ENCODE assay signal across 10 cellular contexts in the genomic region with DNA sequence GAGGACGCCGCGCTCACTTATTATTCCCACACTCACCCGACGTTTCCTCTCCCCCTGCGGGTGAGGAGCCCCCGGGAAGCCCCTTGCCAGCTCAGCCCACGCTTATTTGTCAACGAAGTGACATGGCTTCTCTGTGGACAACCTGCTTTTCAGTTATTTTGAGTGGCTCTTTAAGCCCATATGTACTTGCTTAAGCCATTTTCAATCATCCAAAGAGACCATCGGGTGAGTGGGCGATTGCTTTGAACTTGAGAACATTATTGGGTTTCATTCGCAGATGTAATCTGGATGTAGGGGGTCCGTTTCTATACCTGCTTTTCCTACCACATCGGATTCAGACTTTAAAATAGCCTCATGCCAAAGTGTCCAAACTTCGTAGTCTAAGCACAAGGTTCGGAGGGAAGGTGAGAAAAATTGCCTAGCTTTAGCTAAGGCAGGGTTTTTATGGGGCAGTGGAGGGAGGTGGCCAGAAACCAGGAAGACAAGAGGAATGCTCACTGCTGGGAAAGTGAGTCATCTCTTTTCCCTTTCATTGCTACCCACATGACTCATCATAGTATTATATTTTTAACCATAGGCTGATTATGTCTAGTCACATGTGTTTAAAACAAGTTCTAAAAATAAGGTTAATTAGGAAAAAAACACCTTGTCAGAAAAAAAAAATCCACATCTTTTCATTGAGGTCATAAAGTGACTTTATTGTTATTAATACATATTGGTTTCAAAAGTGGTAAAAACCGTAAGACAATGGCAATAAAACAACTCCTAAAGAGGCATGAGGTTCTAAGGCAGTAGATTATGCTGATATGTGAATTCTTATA.
DNase-seq lines count a peak whose midpoint lies in the region; ATAC-seq and TF ChIP-seq lines count a peak whose summit lies in the region.
"Had no signal": no experiment of that assay in that cellular context is flagged by ENCODE, and none has a peak within 500 bp of the region (broad histone marks: within the 10 kb centered on the region; RNA-seq: fewer than 3 reads in every experiment).

No MANE protein-coding gene starts in this region.

- H3K27me3 Mint-ChIP-seq in brain = no peaks in the 10 kb centered on the region

- no peak overlapping the region for H3K9ac ChIP-seq in mesendoderm (ENCODE audit: low read length)

- H3K18ac ChIP-seq in mesendoderm (ENCODE audit: low read length) = peak overlapping the region; percentile 94

- peak; percentile 94 for DNase-seq in HT1080 (ENCODE audit: low read depth)
- DNase-seq in mesendoderm = peak; percentile 74
- DNase-seq in left colon = no peak
- no peak for DNase-seq in occipital lobe (lab: John Stamatoyannopoulos, UW)
- DNase-seq in upper lobe of right lung = no peak
- DNase-seq in NCI-H1930 (lab: John Stamatoyannopoulos, UW) = no peak
- DNase-seq: cerebellar nuclear complex; stimulated activated CD4-positive, alpha-beta T cell treated with anti-CD3 and anti-CD28 coated beads, Interleukin-4, amount 100 ng/mL, for 24 hours had no signal

- H3K27me3 ChIP-seq in mesendoderm (ENCODE audit: insufficient read depth, low read length, poor library complexity) (no peaks in the 10 kb centered on the region), upper lobe of right lung (no peaks in the 10 kb centered on the region)

- H2BK15ac ChIP-seq in mesendoderm (replicated peaks; ENCODE audit: low read depth) = no peak overlapping the region

- H3K4ac ChIP-seq in mesendoderm (ENCODE audit: low read depth, low read length) = peak overlapping the region; percentile 31

- H2BK5ac ChIP-seq in mesendoderm (ENCODE audit: low read length) = no peak overlapping the region

- no peak overlapping the region for H3K23ac ChIP-seq in mesendoderm (ENCODE audit: low read length)

- H3K79me1 ChIP-seq in mesendoderm (ENCODE audit: low read length) = no peaks in the 10 kb centered on the region

- H3K27ac ChIP-seq in C4-2B (peak overlapping the region; percentile 54), mesendoderm (ENCODE audit: low read depth, low read length) (peak overlapping the region; percentile 2), upper lobe of right lung (no peak overlapping the region)

- H3K27ac Mint-ChIP-seq in brain = peak overlapping the region in 3 of 5 experiments; percentile 42 to 84 (median 74)

- H3K56ac ChIP-seq in mesendoderm (ENCODE audit: low read length) = no peak overlapping the region

- intact Hi-C loops in left colon (cut with DNase I, micrococcal nuclease) (no loop called here), upper lobe of right lung (cut with DNase I) (no loop called here)

- peak overlapping the region; percentile 51 for H2BK120ac ChIP-seq in mesendoderm (ENCODE audit: low read depth, low read length)

- H3K36me3 ChIP-seq in mesendoderm (ENCODE audit: control insufficient read depth, insufficient read depth, low read length) (no peaks in the 10 kb centered on the region), upper lobe of right lung (no peaks in the 10 kb centered on the region)

- no CpG with 5 or more reads among the region's 17 CpGs for WGBS in mesendoderm (ENCODE audit: extremely low coverage, insufficient coverage, low lambda C conversion rate)

- H3K9me3 Mint-ChIP-seq in brain = no peaks in the 10 kb centered on the region

- no peak overlapping the region for H4K8ac ChIP-seq in mesendoderm (ENCODE audit: low read depth, low read length)

- no peaks in the 10 kb centered on the region for H3K4me1 ChIP-seq in mesendoderm (ENCODE audit: control insufficient read depth, low read depth, low read length)
- no peaks in the 10 kb centered on the region for H3K4me1 ChIP-seq in upper lobe of right lung

- no peaks in the 10 kb centered on the region for H3K9me3 ChIP-seq in upper lobe of right lung

- no peak overlapping the region for H3K4me2 ChIP-seq in mesendoderm (ENCODE audit: low read length)

- no peaks in the 10 kb centered on the region for H3K36me3 Mint-ChIP-seq in brain

- H3K79me2 ChIP-seq in mesendoderm (ENCODE audit: control insufficient read depth, insufficient read depth, low read length) = no peaks in the 10 kb centered on the region

- H2AK5ac ChIP-seq in mesendoderm (ENCODE audit: low read length) = no peak overlapping the region

- no peak overlapping the region for H3K4me3 Mint-ChIP-seq in brain

- H3K4me3 ChIP-seq in mesendoderm (ENCODE audit: low read length) = no peak overlapping the region
- no peak overlapping the region for H3K4me3 ChIP-seq in upper lobe of right lung

- no peak overlapping the region for H4K5ac ChIP-seq in mesendoderm (ENCODE audit: low read length)

- ATAC-seq in left colon (no peak), upper lobe of right lung (no peak)

- H3K4me1 Mint-ChIP-seq in brain = peaks cover 18% of the 10 kb centered on the region

- no peak for TF ChIP-seq CTCF in C4-2B (conservative IDR thresholded peaks at IDR 0.05)
- no peak for TF ChIP-seq CTCF in brain (conservative IDR thresholded peaks at IDR 0.05)
- no peak for TF ChIP-seq CTCF in upper lobe of right lung (IDR thresholded peaks at IDR 0.05)

Comparison
In these comparisons a context has a peak if more than half of its experiments do, and no peak if none do; other contexts are left out.
1. DNase-seq: peak in HT1080 (single experiment) and mesendoderm (single experiment); none in left colon (0 of 2), occipital lobe (single experiment), upper lobe of right lung (single experiment) and NCI-H1930 (0 of 2).